Comparison of ENCODE assay signal across 9 cellular contexts in genomic region chr6:28648878-28649375, GRCh38.
A peak's percentile ranks its signal among the peaks of the same experiment; 100 is the strongest.
DNase-seq lines count a peak whose midpoint lies in the region; ATAC-seq and TF ChIP-seq lines count a peak whose summit lies in the region.
"Had no signal": no experiment of that assay in that cellular context is flagged by ENCODE, and none has a peak within 500 bp of the region (broad histone marks: within the 10 kb centered on the region; RNA-seq: fewer than 3 reads in every experiment).

No MANE protein-coding gene starts in this region.

- in situ Hi-C loops in ACHN (cut with HindIII; ENCODE audit: low pct_ligation_motif_present, low pct_unique_long_range_greater_than_20kb, low sequenced_read_pairs) (no loop called here), HAP-1 (cut with MboI; ENCODE audit: low sequenced_read_pairs) (no loop called here)

- TF ChIP-seq POLR2A in erythroblast (IDR thresholded peaks at IDR 0.05; ENCODE audit: low read length) = no peak

- H3K9me3 ChIP-seq in HAP-1 (no peaks in the 10 kb centered on the region), lower lobe of right lung (no peaks in the 10 kb centered on the region)

- H3K27me3 ChIP-seq in HAP-1 (ENCODE audit: low read depth) (no peaks in the 10 kb centered on the region), lower lobe of right lung (ENCODE audit: low read depth) (peaks cover 43% of the 10 kb centered on the region)

- H3K9me3 Mint-ChIP-seq in activated naive CD8-positive, alpha-beta T cell (ENCODE audit: low read depth) = no peaks in the 10 kb centered on the region
- H3K9me3 Mint-ChIP-seq: central memory CD8-positive, alpha-beta T cell had no signal

- H3K4me3 Mint-ChIP-seq in activated naive CD8-positive, alpha-beta T cell = peak overlapping the region; percentile 92

- DNase-seq in ACHN (peak; percentile 19), HAP-1 (ENCODE audit: low spot score in 2 of 2) (peak; percentile 23 to 26), lower lobe of right lung (no peak), NCI-H128 (lab: John Stamatoyannopoulos, UW; ENCODE audit: unreplicated experiment) (no peak), NK-92 (lab: John Stamatoyannopoulos, UW; ENCODE audit: unreplicated experiment) (no peak), erythroblast (lab: John Stamatoyannopoulos, UW) (no peak)

- peaks cover 12% of the 10 kb centered on the region for H3K4me1 Mint-ChIP-seq in activated naive CD8-positive, alpha-beta T cell (ENCODE audit: low read depth)

- no peak overlapping the region for H3K27ac Mint-ChIP-seq in activated naive CD8-positive, alpha-beta T cell

- H3K36me3 ChIP-seq in HAP-1 (replicated peaks) (no peaks in the 10 kb centered on the region), lower lobe of right lung (no peaks in the 10 kb centered on the region)

- no peak for ATAC-seq in lower lobe of right lung
- no peak for ATAC-seq in HG02870 (IDR thresholded peaks at IDR 0.05; ENCODE audit: unreplicated experiment)

- peaks cover 2% of the 10 kb centered on the region for H3K36me3 Mint-ChIP-seq in activated naive CD8-positive, alpha-beta T cell

- H3K4me1 ChIP-seq in HAP-1 = peaks cover 13% of the 10 kb centered on the region
- peaks cover 8% of the 10 kb centered on the region for H3K4me1 ChIP-seq in lower lobe of right lung

- H3K4me3 ChIP-seq in HAP-1 (peak overlapping the region; percentile 55), lower lobe of right lung (peak overlapping the region; percentile 45)

- no peak overlapping the region for H3K27ac ChIP-seq in lower lobe of right lung

- TF ChIP-seq CTCF in lower lobe of right lung (IDR thresholded peaks at IDR 0.05) = no peak

- intact Hi-C loops in lower lobe of right lung (cut with DNase I) = no loop called here

- peaks cover 48% of the 10 kb centered on the region for H3K27me3 Mint-ChIP-seq in activated naive CD8-positive, alpha-beta T cell

Comparison
In these comparisons a context has a peak if more than half of its experiments do, and no peak if none do; other contexts are left out.
1. DNase-seq: peak in ACHN (single experiment) and HAP-1 (2 of 2); none in lower lobe of right lung (single experiment), NCI-H128 (single experiment), NK-92 (single experiment) and erythroblast (0 of 2).